Comparison of ENCODE assay signal across 22 cellular contexts in genomic region chr2:10475221-10475722, GRCh38. TPM values are rescaled to one million over a fixed set of nuclear protein-coding genes. Genes with fewer than 3 reads are reported as not detected.
DNase-seq lines count a peak whose midpoint lies in the region; ATAC-seq and TF ChIP-seq lines count a peak whose summit lies in the region.
"Had no signal": no experiment of that assay in that cellular context is flagged by ENCODE, and none has a peak within 500 bp of the region (broad histone marks: within the 10 kb centered on the region; RNA-seq: fewer than 3 reads in every experiment).

No MANE protein-coding gene starts in this region.

- no peaks in the 10 kb centered on the region for H3K36me3 Mint-ChIP-seq in HFFc6 (ENCODE audit: low read depth)
- H3K36me3 Mint-ChIP-seq: CD4-positive, CD25-positive, alpha-beta regulatory T cell had no signal

- no peak overlapping the region for H3K9ac ChIP-seq in neuronal stem cell (ENCODE audit: low read depth, low read length, poor library complexity)
- H3K9ac ChIP-seq: GM23248 had no signal

- DNase-seq in H7 (peak; percentile 47), neuronal stem cell (ENCODE audit: low spot score) (no peak), aorta (no peak), HFFc6 (no peak), H4 (ENCODE audit: low spot score) (no peak), HuH-7 (ENCODE audit: low spot score) (no peak)
- DNase-seq: CD4-positive, CD25-positive, alpha-beta regulatory T cell; GM23248; IMR-90; KG1; MM.1S; NCI-H1694; NCI-H2081; NCI-H2227 treated with DMSO at 0.1 percent for 48 hours; NCI-H510A; NCI-H69; SIG-M5 had no signal

- no peaks in the 10 kb centered on the region for H3K4me1 Mint-ChIP-seq in HFFc6 (ENCODE audit: low read depth)

- no peak overlapping the region for H2BK120ac ChIP-seq in neuronal stem cell (ENCODE audit: low read depth, low read length)

- peaks cover 15% of the 10 kb centered on the region for H3K27me3 Mint-ChIP-seq in HFFc6 (ENCODE audit: insufficient read depth)
- H3K27me3 Mint-ChIP-seq: B cell had no signal

- H3K27ac ChIP-seq in neuronal stem cell (replicated peaks; ENCODE audit: low read length), result no peak overlapping the region
- no peak overlapping the region for H3K27ac ChIP-seq in aorta (ENCODE audit: low read depth in 1 of 2, low read length in 2 of 2)
- H3K27ac ChIP-seq: GM23248 had no signal

- H3K79me1 ChIP-seq in neuronal stem cell (ENCODE audit: low read depth, low read length), result no peaks in the 10 kb centered on the region

- no peak overlapping the region for H2BK5ac ChIP-seq in neuronal stem cell (ENCODE audit: low read length)

- H3K4me3 ChIP-seq in H7 (ENCODE audit: insufficient read depth, low read depth, low read length) (no peak overlapping the region), neuronal stem cell (ENCODE audit: low read length in 2 of 2) (no peak overlapping the region), aorta (ENCODE audit: low read length in 2 of 2) (no peak overlapping the region)
- H3K4me3 ChIP-seq: GM23248, HAP-1 had no signal

- intact Hi-C loops in aorta (cut with DNase I), result no loop called here

- H4K8ac ChIP-seq in neuronal stem cell (ENCODE audit: low read depth, low read length), result no peak overlapping the region

- H3K23ac ChIP-seq in neuronal stem cell (ENCODE audit: low read depth, low read length, poor library complexity), result peak overlapping the region; percentile 13

- H3K4ac ChIP-seq in neuronal stem cell (ENCODE audit: low read length), result no peak overlapping the region

- H2AK5ac ChIP-seq in neuronal stem cell (ENCODE audit: low read depth, low read length), result peak overlapping the region; percentile 51

- ATAC-seq in esophagus mucosa (peak; percentile 17), aorta (ENCODE audit: low FRiP score) (peak; percentile 22)
- ATAC-seq: Panc1, SK-N-SH treated with all-trans-retinoic acid at 6 μM for 48 hours had no signal

- TF ChIP-seq CTCF in HFFc6 (IDR thresholded peaks at IDR 0.05), result no peak

- H2AFZ ChIP-seq in neuronal stem cell (ENCODE audit: low read length), result peak overlapping the region; percentile 34
- H2AFZ ChIP-seq: GM23248 had no signal

- H3K9me3 ChIP-seq in neuronal stem cell (replicated peaks in 1 of 2; ENCODE audit: control insufficient read depth in 2 of 2, insufficient read depth in 1 of 2, low read depth in 1 of 2, low read length in 2 of 2) (no peaks in the 10 kb centered on the region), aorta (ENCODE audit: control insufficient read depth, low read length) (no peaks in the 10 kb centered on the region)
- H3K9me3 ChIP-seq: HAP-1 had no signal

- H3K27me3 ChIP-seq in H7 (ENCODE audit: control insufficient read depth, insufficient read depth, low read length) (no peaks in the 10 kb centered on the region; the same call in 1 of the 2 replicates), neuronal stem cell (ENCODE audit: control insufficient read depth in 3 of 3, insufficient read depth in 3 of 3, low read depth in 1 of 3, low read length in 3 of 3) (peaks cover 0 to 10% (median 0%) of the 10 kb centered on the region in 3 experiments), aorta (ENCODE audit: control insufficient read depth in 1 of 2, insufficient read depth in 2 of 2, low read length in 1 of 2) (no peaks in the 10 kb centered on the region)

- no peak overlapping the region for H3K14ac ChIP-seq in neuronal stem cell (ENCODE audit: low read length)

- H3K4me1 ChIP-seq in neuronal stem cell (ENCODE audit: control insufficient read depth in 2 of 2, insufficient read depth in 1 of 2, low read depth in 1 of 2, low read length in 2 of 2) (peaks cover 4 to 13% of the 10 kb centered on the region in 2 donors), aorta (ENCODE audit: control insufficient read depth in 1 of 2, insufficient read depth in 2 of 2, low read length in 2 of 2) (no peaks in the 10 kb centered on the region)
- H3K4me1 ChIP-seq: HAP-1 had no signal

- no peak overlapping the region for H2BK12ac ChIP-seq in neuronal stem cell (ENCODE audit: low read length)

- no peak overlapping the region for H3K4me2 ChIP-seq in neuronal stem cell (ENCODE audit: insufficient read depth, low read length, poor library complexity, severe bottlenecking)

- H3K18ac ChIP-seq in neuronal stem cell (ENCODE audit: low read length), result peak overlapping the region; percentile 77

- H3K36me3 ChIP-seq in H7 (replicated peaks; ENCODE audit: control insufficient read depth, insufficient read depth, low read length), result no peaks in the 10 kb centered on the region
- H3K36me3 ChIP-seq in neuronal stem cell (replicated peaks in 1 of 2; ENCODE audit: control insufficient read depth in 2 of 2, insufficient read depth in 2 of 2, low read length in 2 of 2), result no peaks in the 10 kb centered on the region
- H3K36me3 ChIP-seq in aorta (ENCODE audit: control insufficient read depth in 1 of 2, insufficient read depth in 2 of 2, low read length in 1 of 2), result no peaks in the 10 kb centered on the region
- H3K36me3 ChIP-seq: HAP-1 had no signal

- no peak overlapping the region for H2BK15ac ChIP-seq in neuronal stem cell (ENCODE audit: low read length)

- no peak overlapping the region for H3K27ac Mint-ChIP-seq in HFFc6
- H3K27ac Mint-ChIP-seq: B cell; CD4-positive, CD25-positive, alpha-beta regulatory T cell had no signal

- H4K91ac ChIP-seq in neuronal stem cell (ENCODE audit: low read depth, low read length, poor library complexity), result no peak overlapping the region

- no peak overlapping the region for H3K4me3 Mint-ChIP-seq in HFFc6
- H3K4me3 Mint-ChIP-seq: B cell; CD4-positive, CD25-positive, alpha-beta regulatory T cell had no signal

- no peaks in the 10 kb centered on the region for H3K9me3 Mint-ChIP-seq in HFFc6
- H3K9me3 Mint-ChIP-seq: CD4-positive, CD25-positive, alpha-beta regulatory T cell had no signal

- WGBS in neuronal stem cell (ENCODE audit: extremely low coverage in 2 of 2, insufficient read length in 2 of 2, insufficient replicate concordance in 1 of 2), 2 donors, result no CpG with 5 or more reads among the region's 21 CpGs
- WGBS in aorta, 2 donors, result 81 to 89% methylated on average over 21 of the region's 21 CpGs

RNA-seq across cellular contexts. Expression of gene ODC1, which starts 27.1 kb away (rescaled TPM):
- total RNA-seq in H7 (2014; rRNA removed; shearing (Covaris generic)), result 95.6 and 175 TPM in 2 replicates
- total RNA-seq in esophagus mucosa (21.6 TPM), aorta (10 to 100 TPM; 21.3 to 46.1 TPM)
- 196 TPM for polyA plus RNA-seq in neuronal stem cell (2013, experiment 1 of 2)
- polyA plus RNA-seq in neuronal stem cell (2013, experiment 2 of 2), result 192 TPM
- polyA plus RNA-seq in aorta, result 10 to 100 TPM; 31.6 to 45.7 TPM
- total RNA-seq in HFFc6 (2021; fragmentation: NEBNext Ultra II Directional; extraction: Animal tissue kit (Norgen Biotek cat#: 25700)), result 100 to 1,000 TPM; 116 to 155 (median 143) TPM
- 123 and 131 TPM in 2 replicates for total RNA-seq in H4 (2014; rRNA removed; shearing (Covaris generic))
